1 cellular context compared by ENCODE assay signal in genomic region chr10:10786334-10787090, GRCh38.
TF ChIP-seq lines count a peak whose summit lies in the region.

No MANE protein-coding gene starts in this region.

TF ChIP-seq in H1, 55 proteins besides CTCF, POLR2A, EP300 and RAD21 (continued from another document):
- no peak for TF ChIP-seq SUZ12 (IDR thresholded peaks at IDR 0.05; ENCODE audit: low read length)
TF ChIP-seq in H1: peak in this region for 0.
